Comparison of ENCODE assay signal across 8 cellular contexts in the genomic region with DNA sequence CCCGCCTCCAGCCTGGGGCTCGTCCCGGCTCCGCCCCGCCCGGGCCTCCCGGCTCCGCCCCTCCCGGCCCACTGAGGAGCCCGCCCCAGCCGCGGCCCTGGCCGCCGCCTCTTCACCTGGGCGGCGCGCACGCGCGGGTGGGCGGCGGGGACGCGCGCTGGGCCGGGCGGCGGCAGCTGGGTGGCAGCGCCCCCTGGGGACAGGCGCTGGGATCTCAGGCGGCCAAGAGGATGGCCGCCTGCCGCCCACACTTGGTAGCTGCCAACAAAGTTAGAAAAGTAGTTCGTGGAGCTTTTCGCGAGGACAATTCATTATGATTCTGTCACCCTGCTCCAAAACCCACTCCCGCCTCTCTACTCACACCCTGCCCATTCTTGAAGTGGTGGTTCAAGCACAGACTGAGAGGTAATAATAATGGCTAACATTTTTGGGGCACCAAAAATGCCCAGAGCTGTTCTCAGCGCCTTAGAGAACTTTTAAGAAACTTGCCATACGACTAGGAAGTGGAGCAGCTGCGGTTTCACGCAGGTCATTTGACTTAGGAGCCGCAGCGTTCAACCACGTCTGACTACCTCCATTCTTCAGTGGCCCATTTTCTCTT. TPM values are rescaled to one million over a fixed set of nuclear protein-coding genes. Genes with fewer than 3 reads are reported as not detected.
DNase-seq lines count a peak whose midpoint lies in the region; ATAC-seq and TF ChIP-seq lines count a peak whose summit lies in the region.

No MANE protein-coding gene starts in this region.

- intact Hi-C loops in activated T-helper 1 cell treated with anti-CD3 and anti-CD28 coated beads, Interleukin-12 subunit alpha, Interleukin-12 subunit beta, Interleukin-2, Interleukin-4 antibody, amounts not matched to agents 30 ng/mL and 10 ng/mL and 1 ng/mL, durations not matched to agents 14 hours and 24 hours and 36 hours (cut with micrococcal nuclease), result loop anchor here (1.0 to 10.0 kb wide), 5 partner anchors 33 to 527 kb away; a partner anchor contains a TSS
- intact Hi-C loops in natural killer cell (cut with micrococcal nuclease), result loop anchor here (1.0 kb wide), 1 partner anchor 94 kb away; no protein-coding TSS in a partner anchor

- peak overlapping the region; percentile 37 for H3K27ac Mint-ChIP-seq in activated T-helper 1 cell treated with anti-CD3 and anti-CD28 coated beads, Interleukin-12 subunit alpha, Interleukin-12 subunit beta, Interleukin-2, Interleukin-4 antibody, amounts not matched to agents 30 ng/mL and 10 ng/mL and 1 ng/mL, durations not matched to agents 14 hours and 24 hours and 36 hours
- H3K27ac Mint-ChIP-seq in natural killer cell, result peak overlapping the region; percentile 67 to 84
- H3K27ac Mint-ChIP-seq in stimulated activated memory B cell treated with anti-CD40 and anti-IgM and Interleukin-4, amounts not matched to agents 10 μg/mL and 1 μg/mL and 100 μg/mL, for 72 hours, result peak overlapping the region; percentile 71

- H3K9me3 Mint-ChIP-seq in activated T-helper 1 cell treated with anti-CD3 and anti-CD28 coated beads, Interleukin-12 subunit alpha, Interleukin-12 subunit beta, Interleukin-2, Interleukin-4 antibody, amounts not matched to agents 30 ng/mL and 10 ng/mL and 1 ng/mL, durations not matched to agents 14 hours and 24 hours and 36 hours, result no peaks in the 10 kb centered on the region
- no peaks in the 10 kb centered on the region for H3K9me3 Mint-ChIP-seq in natural killer cell
- no peaks in the 10 kb centered on the region for H3K9me3 Mint-ChIP-seq in stimulated activated memory B cell treated with anti-CD40 and anti-IgM and Interleukin-4, amounts not matched to agents 10 μg/mL and 1 μg/mL and 100 μg/mL, for 72 hours

- ATAC-seq in GM21717 (IDR thresholded peaks at IDR 0.05; ENCODE audit: unreplicated experiment), result peak; percentile 79
- ATAC-seq in natural killer cell, result peak; percentile 90 to 96 (median 93)
- peak; percentile 98 for ATAC-seq in stimulated activated memory B cell treated with anti-CD40 and anti-IgM and Interleukin-4, amounts not matched to agents 10 μg/mL and 1 μg/mL and 100 μg/mL, for 72 hours

- DNase-seq in DMS153 (lab: John Stamatoyannopoulos, UW) (peak; percentile 74), RKO (ENCODE audit: low spot score) (peak; percentile 86), fibroblast of peridontal ligament (ENCODE audit: extremely low read depth) (peak; percentile 68), natural killer cell (peak; percentile 91)
- peak; percentile 67 for DNase-seq in Jurkat, Clone E6-1 (ENCODE audit: low read depth, low spot score)
- peak; percentile 92 for DNase-seq in activated T-helper 1 cell treated with anti-CD3 and anti-CD28 coated beads, Interleukin-12 subunit alpha, Interleukin-12 subunit beta, Interleukin-2, Interleukin-4 antibody, amounts not matched to agents 30 ng/mL and 10 ng/mL and 1 ng/mL, durations not matched to agents 14 hours and 24 hours and 36 hours (ENCODE audit: low spot score)

- peak; percentile 80 for TF ChIP-seq CTCF in natural killer cell (IDR thresholded peaks at IDR 0.05)

- H3K4me3 Mint-ChIP-seq in activated T-helper 1 cell treated with anti-CD3 and anti-CD28 coated beads, Interleukin-12 subunit alpha, Interleukin-12 subunit beta, Interleukin-2, Interleukin-4 antibody, amounts not matched to agents 30 ng/mL and 10 ng/mL and 1 ng/mL, durations not matched to agents 14 hours and 24 hours and 36 hours, result peak overlapping the region; percentile 66
- peak overlapping the region; percentile 80 for H3K4me3 Mint-ChIP-seq in natural killer cell
- peak overlapping the region; percentile 69 for H3K4me3 Mint-ChIP-seq in stimulated activated memory B cell treated with anti-CD40 and anti-IgM and Interleukin-4, amounts not matched to agents 10 μg/mL and 1 μg/mL and 100 μg/mL, for 72 hours

- peak overlapping the region; percentile 60 for H3K4me3 ChIP-seq in Jurkat, Clone E6-1 (ENCODE audit: low read length)

- H3K27me3 Mint-ChIP-seq in activated T-helper 1 cell treated with anti-CD3 and anti-CD28 coated beads, Interleukin-12 subunit alpha, Interleukin-12 subunit beta, Interleukin-2, Interleukin-4 antibody, amounts not matched to agents 30 ng/mL and 10 ng/mL and 1 ng/mL, durations not matched to agents 14 hours and 24 hours and 36 hours (ENCODE audit: insufficient read depth), result peaks cover 18% of the 10 kb centered on the region
- H3K27me3 Mint-ChIP-seq in natural killer cell (ENCODE audit: low read depth in 2 of 2), result peaks cover 6 to 13% of the 10 kb centered on the region in 2 donors
- H3K27me3 Mint-ChIP-seq in stimulated activated memory B cell treated with anti-CD40 and anti-IgM and Interleukin-4, amounts not matched to agents 10 μg/mL and 1 μg/mL and 100 μg/mL, for 72 hours, result no peaks in the 10 kb centered on the region

- peaks cover 21% of the 10 kb centered on the region for H3K4me1 Mint-ChIP-seq in activated T-helper 1 cell treated with anti-CD3 and anti-CD28 coated beads, Interleukin-12 subunit alpha, Interleukin-12 subunit beta, Interleukin-2, Interleukin-4 antibody, amounts not matched to agents 30 ng/mL and 10 ng/mL and 1 ng/mL, durations not matched to agents 14 hours and 24 hours and 36 hours (ENCODE audit: low read depth)
- peaks cover 12 to 13% of the 10 kb centered on the region in 2 donors for H3K4me1 Mint-ChIP-seq in natural killer cell
- H3K4me1 Mint-ChIP-seq in stimulated activated memory B cell treated with anti-CD40 and anti-IgM and Interleukin-4, amounts not matched to agents 10 μg/mL and 1 μg/mL and 100 μg/mL, for 72 hours, result peaks cover 26% of the 10 kb centered on the region

- no peaks in the 10 kb centered on the region for H3K36me3 Mint-ChIP-seq in activated T-helper 1 cell treated with anti-CD3 and anti-CD28 coated beads, Interleukin-12 subunit alpha, Interleukin-12 subunit beta, Interleukin-2, Interleukin-4 antibody, amounts not matched to agents 30 ng/mL and 10 ng/mL and 1 ng/mL, durations not matched to agents 14 hours and 24 hours and 36 hours (ENCODE audit: low read depth)
- H3K36me3 Mint-ChIP-seq in natural killer cell, result no peaks in the 10 kb centered on the region
- no peaks in the 10 kb centered on the region for H3K36me3 Mint-ChIP-seq in stimulated activated memory B cell treated with anti-CD40 and anti-IgM and Interleukin-4, amounts not matched to agents 10 μg/mL and 1 μg/mL and 100 μg/mL, for 72 hours

RNA-seq across cellular contexts. Expression of a gene that starts 0.3 kb away (rescaled TPM):
- 13.3 TPM for polyA plus RNA-seq in Jurkat, Clone E6-1 (2012; ENCODE audit: insufficient read depth, insufficient read length)
- 12.1 and 13.2 TPM in 2 replicates for total RNA-seq in activated T-helper 1 cell treated with anti-CD3 and anti-CD28 coated beads, Interleukin-12 subunit alpha, Interleukin-12 subunit beta, Interleukin-2, Interleukin-4 antibody, amounts not matched to agents 30 ng/mL and 10 ng/mL and 1 ng/mL, durations not matched to agents 14 hours and 24 hours and 36 hours
- 10 to 100 TPM in 2 of 3 donors, 1 to 10 TPM in 1; 6.8 to 20.2 (median 10.5) TPM for total RNA-seq in natural killer cell

RNA-seq across cellular contexts. Expression of a gene that starts 50.7 kb away (rescaled TPM):
- 54.8 TPM for polyA plus RNA-seq in Jurkat, Clone E6-1 (2012; ENCODE audit: insufficient read depth, insufficient read length)
- 0.57 and 1.0 TPM in 2 replicates for total RNA-seq in activated T-helper 1 cell treated with anti-CD3 and anti-CD28 coated beads, Interleukin-12 subunit alpha, Interleukin-12 subunit beta, Interleukin-2, Interleukin-4 antibody, amounts not matched to agents 30 ng/mL and 10 ng/mL and 1 ng/mL, durations not matched to agents 14 hours and 24 hours and 36 hours
- not detected for total RNA-seq in natural killer cell

Comparison
In these comparisons a context has a peak if more than half of its experiments do, and no peak if none do; other contexts are left out.
1. Peak in every context shown above with its lines: DNase-seq, ATAC-seq and H3K4me3 ChIP-seq.